Comparison of ENCODE assay signal across 7 cellular contexts in genomic region chr20:33444797-33445560, GRCh38. TPM values are rescaled to one million over a fixed set of nuclear protein-coding genes. Genes with fewer than 3 reads are reported as not detected.
DNase-seq lines count a peak whose midpoint lies in the region; ATAC-seq and TF ChIP-seq lines count a peak whose summit lies in the region.

No MANE protein-coding gene starts in this region.

- H3T11ph ChIP-seq in H9 (ENCODE audit: low read length), result no peak overlapping the region

- peaks cover 12% of the 10 kb centered on the region; the same call in 1 of the 2 replicates for H3K27me3 ChIP-seq in H9 (ENCODE audit: insufficient read depth, low read length)
- H3K27me3 ChIP-seq in RWPE2 (ENCODE audit: insufficient read depth, poor library complexity, severe bottlenecking), result no peaks in the 10 kb centered on the region
- no peaks in the 10 kb centered on the region for H3K27me3 ChIP-seq in prostate gland (replicated peaks; ENCODE audit: insufficient read depth)

- H2BK5ac ChIP-seq in H9 (ENCODE audit: insufficient read length, low read length), result no peak overlapping the region

- no peaks in the 10 kb centered on the region for H3K36me3 ChIP-seq in RWPE2 (ENCODE audit: low read depth)
- H3K36me3 ChIP-seq in prostate gland, result no peaks in the 10 kb centered on the region

- H3K9me3 ChIP-seq in H9 (ENCODE audit: control insufficient read depth, low read depth, low read length), result no peaks in the 10 kb centered on the region
- H3K9me3 ChIP-seq in RWPE2 (ENCODE audit: severe bottlenecking), result peaks cover 3% of the 10 kb centered on the region
- H3K9me3 ChIP-seq in prostate gland, result no peaks in the 10 kb centered on the region

- H3K9ac ChIP-seq in H9 (ENCODE audit: extremely low read depth, insufficient read length, low read length), result no peak overlapping the region

- H4K5ac ChIP-seq in H9 (ENCODE audit: insufficient read length, low read depth, low read length), result no peak overlapping the region

- H3K4me1 ChIP-seq in H9 (ENCODE audit: insufficient read depth, low read length) (no peaks in the 10 kb centered on the region), RWPE2 (ENCODE audit: insufficient read depth, poor library complexity, severe bottlenecking) (no peaks in the 10 kb centered on the region), prostate gland (replicated peaks) (no peaks in the 10 kb centered on the region)

- H2BK20ac ChIP-seq in H9 (ENCODE audit: low read depth, low read length, poor library complexity, severe bottlenecking), result no peak overlapping the region

- H3K4me3 Mint-ChIP-seq in H9, result peak overlapping the region; percentile 81 to 87
- peak overlapping the region; percentile 89 to 93 (median 92) for H3K4me3 Mint-ChIP-seq in nephron

- no peak for TF ChIP-seq POLR2A in prostate gland (IDR thresholded peaks at IDR 0.05)

- intact Hi-C loops in prostate gland (cut with DNase I), result no loop called here

- peaks cover 41% of the 10 kb centered on the region for H3K27me3 Mint-ChIP-seq in H9 (ENCODE audit: low read depth)
- peaks cover 5% of the 10 kb centered on the region for H3K27me3 Mint-ChIP-seq in nephron (ENCODE audit: low read depth)

- no peak overlapping the region for H4K8ac ChIP-seq in H9 (replicated peaks; ENCODE audit: insufficient read length, low read depth, low read length)

- H3K27ac ChIP-seq in H9 (ENCODE audit: insufficient read length, low read depth, low read length) (no peak overlapping the region), RWPE2 (ENCODE audit: poor library complexity, severe bottlenecking) (no peak overlapping the region), cingulate gyrus (ENCODE audit: low read depth, low read length) (peak overlapping the region; percentile 56), prostate gland (peak overlapping the region in 1 of 2 donors; percentile 79)

- peaks cover 2% of the 10 kb centered on the region for H4K20me1 ChIP-seq in H9 (ENCODE audit: control insufficient read depth, insufficient read depth, insufficient read length)

- no peak overlapping the region for H3K56ac ChIP-seq in H9 (ENCODE audit: insufficient read length, low read depth, low read length)

- no peak overlapping the region for H3K14ac ChIP-seq in H9 (ENCODE audit: insufficient read depth, low read length)

- H3K4ac ChIP-seq in H9 (ENCODE audit: low read depth, low read length), result no peak overlapping the region

- DNase-seq in H9, result peak; percentile 49
- DNase-seq in RWPE2 (ENCODE audit: low spot score), result no peak
- DNase-seq in central memory CD4-positive, alpha-beta T cell, result no peak
- no peak for DNase-seq in prostate gland (ENCODE audit: low spot score)

- H3K23me2 ChIP-seq in H9 (ENCODE audit: insufficient read length, low read depth, low read length, poor library complexity, severe bottlenecking), result peaks cover 12% of the 10 kb centered on the region

- no peaks in the 10 kb centered on the region for H3K79me1 ChIP-seq in H9 (ENCODE audit: insufficient read depth, low read depth, low read length, poor library complexity, severe bottlenecking)

- TF ChIP-seq CTCF in H9 (conservative IDR thresholded peaks at IDR 0.05) (peak; percentile 46; the same call in 2 of the 3 replicates), RWPE2 (IDR thresholded peaks at IDR 0.05; ENCODE audit: poor library complexity, severe bottlenecking) (peak; percentile 70), nephron (IDR thresholded peaks at IDR 0.05; ENCODE audit: unreplicated experiment in 3 of 3) (no peak), prostate gland (IDR thresholded peaks at IDR 0.05) (no peak)

- H3K4me2 ChIP-seq in H9 (ENCODE audit: insufficient read depth, insufficient read length, low read length), result peak overlapping the region; percentile 84

- H2BK15ac ChIP-seq in H9 (ENCODE audit: low read depth, low read length), result no peak overlapping the region

- no CpG with 5 or more reads among the region's 4 CpGs for WGBS in H9 (ENCODE audit: extremely low coverage, insufficient read length, low lambda C conversion rate)
- WGBS in prostate gland, result 50% methylated on average over 4 of the region's 4 CpGs

- H3K79me2 ChIP-seq in H9 (ENCODE audit: insufficient read depth, low read length), result no peaks in the 10 kb centered on the region

- H2AFZ ChIP-seq in H9 (ENCODE audit: low read length), result no peak overlapping the region

- no peak overlapping the region for H2AK5ac ChIP-seq in H9 (ENCODE audit: insufficient read length, low read length)

- H4K91ac ChIP-seq in H9 (ENCODE audit: insufficient read length, low read depth, low read length), result no peak overlapping the region

- no peak overlapping the region for H2BK12ac ChIP-seq in H9 (ENCODE audit: insufficient read length, low read depth, low read length)

- H2BK120ac ChIP-seq in H9 (ENCODE audit: low read depth, low read length, poor library complexity, severe bottlenecking), result no peak overlapping the region

- H3K36me3 Mint-ChIP-seq in H9 (ENCODE audit: insufficient read depth in 1 of 3, low read depth in 3 of 3) (peaks cover 1 to 6% (median 2%) of the 10 kb centered on the region in 3 experiments; a peak in 4 of 7 replicates), nephron (ENCODE audit: low read depth) (no peaks in the 10 kb centered on the region)

- no peak for ATAC-seq in RWPE2 (ENCODE audit: low read depth)
- no peak for ATAC-seq in HG02759 (IDR thresholded peaks at IDR 0.05; ENCODE audit: unreplicated experiment)

- no peak overlapping the region for H3K18ac ChIP-seq in H9 (ENCODE audit: insufficient read length, low read depth, low read length)

- peak overlapping the region in 1 of 3 experiments; percentile 82; a peak in 2 of 7 replicates for H3K27ac Mint-ChIP-seq in H9
- peak overlapping the region in 1 of 3 experiments; percentile 63 for H3K27ac Mint-ChIP-seq in nephron

- H3K4me3 ChIP-seq in RWPE2 (ENCODE audit: severe bottlenecking) (peak overlapping the region; percentile 93), prostate gland (no peak overlapping the region)

- H3K9me3 Mint-ChIP-seq in H9 (peaks cover 2 to 9% of the 10 kb centered on the region in 2 experiments; a peak in 3 of 5 replicates), nephron (peaks cover 3% of the 10 kb centered on the region)

- H3K4me1 Mint-ChIP-seq in H9, result peaks cover 12 to 19% of the 10 kb centered on the region in 2 experiments
- H3K4me1 Mint-ChIP-seq in nephron, result peaks cover 26% of the 10 kb centered on the region

- no peak overlapping the region for H3K23ac ChIP-seq in H9 (ENCODE audit: insufficient read length, low read depth, low read length)

RNA-seq across cellular contexts. Expression of gene SNTA1, which starts 1.4 kb away (rescaled TPM):
- total RNA-seq in H9 (2021) (9.9 and 10.2 TPM in 2 replicates), prostate gland (100 to 1,000 TPM in 1 of 2 donors, 10 to 100 TPM in 1; 25.4 to 128 TPM)

RNA-seq across cellular contexts. Expression of gene CDK5RAP1, which starts 43.7 kb away (rescaled TPM):
- 66.4 and 69.2 TPM in 2 replicates for total RNA-seq in H9 (2021)
- 10 to 100 TPM; 18.0 to 24.7 TPM for total RNA-seq in prostate gland

RNA-seq across cellular contexts. Expression of gene CBFA2T2, which starts 44.9 kb away (rescaled TPM):
- total RNA-seq in H9 (2021) (10.9 and 11.2 TPM in 2 replicates), prostate gland (10 to 100 TPM; 40.3 to 54.6 TPM)

Comparison
In these comparisons a context has a peak if more than half of its experiments do, and no peak if none do; other contexts are left out.
1. CTCF ChIP-seq: peak in H9 (single experiment) and RWPE2 (single experiment); none in nephron (0 of 3) and prostate gland (0 of 4).